Comparison of ENCODE assay signal across 36 cellular contexts in the genomic region with DNA sequence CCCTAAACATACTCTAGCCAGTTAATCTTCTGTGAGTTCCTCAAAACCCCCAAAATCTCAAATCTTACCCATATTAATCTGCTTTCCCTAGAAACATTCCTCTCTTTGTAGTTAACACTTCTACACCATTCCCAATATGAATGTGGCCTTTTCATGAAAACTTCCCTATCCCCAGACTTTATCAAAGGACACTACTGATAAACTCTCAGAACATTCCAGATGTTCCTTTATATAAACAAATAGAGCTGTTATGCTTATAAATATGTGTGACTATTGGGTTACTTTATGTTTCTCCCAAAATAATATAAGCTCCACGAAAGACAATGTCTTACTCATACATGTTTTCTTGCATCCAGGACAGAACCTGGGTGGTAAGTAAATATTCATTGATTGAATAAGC.
"Had no signal": no experiment of that assay in that cellular context is flagged by ENCODE, and none has a peak within 500 bp of the region (broad histone marks: within the 10 kb centered on the region; RNA-seq: fewer than 3 reads in every experiment).

No MANE protein-coding gene starts in this region.

- H3K9ac ChIP-seq: KMS-11 had no signal

- H3K4me2 ChIP-seq: KMS-11 had no signal

- H3K9me3 ChIP-seq: MG63 had no signal

- DNase-seq: Karpas-422, Kasumi-1, KG1, MG63, MM.1S, MV-4-11, NCI-H1048, NCI-H1092, NCI-H1092 treated with DMSO at 0.1 percent for 48 hours, NCI-H1105, NCI-H1105 treated with DMSO at 0.1 percent for 48 hours, NCI-H1417, NCI-H1417 treated with DMSO at 0.1 percent for 48 hours, NCI-H1436, NCI-H1436 treated with DMSO at 0.1 percent for 48 hours, NCI-H146, NCI-H1694, NCI-H1694 treated with DMSO at 0.1 percent for 48 hours, NCI-H187, NCI-H187 treated with DMSO at 0.1 percent for 48 hours, NCI-H1930, NCI-H2029, NCI-H2029 treated with DMSO at 0.1 percent for 48 hours, NCI-H2081, NCI-H2081 treated with DMSO at 0.1 percent for 48 hours, NCI-H2107, NCI-H2171, NCI-H2171 treated with DMSO at 0.1 percent for 48 hours, NCI-H2227 treated with DMSO at 0.1 percent for 48 hours, NCI-H226, NCI-H345, NCI-H446, NCI-H446 treated with DMSO at 0.1 percent for 48 hours, NCI-H510A, NCI-H510A treated with DMSO at 0.1 percent for 48 hours had no signal

- H3K27me3 ChIP-seq: MG63 had no signal

- H3K4me3 ChIP-seq: MG63 had no signal

- H3K36me3 ChIP-seq: MG63 had no signal

- H3K27ac ChIP-seq: KMS-11 had no signal
